In genomic region chr2:3303583-3304406, GRCh38 we compare ENCODE assay signal across 8 cellular contexts.
A peak's percentile ranks its signal among the peaks of the same experiment; 100 is the strongest.
DNase-seq lines count a peak whose midpoint lies in the region; ATAC-seq and TF ChIP-seq lines count a peak whose summit lies in the region.

No MANE protein-coding gene starts in this region.

- WGBS in spleen, 5 donors: 36 to 41% (median 37%) methylated on average over 34 of the region's 34 CpGs

- ATAC-seq in GM18517 (IDR thresholded peaks at IDR 0.05; ENCODE audit: unreplicated experiment) (peak; percentile 93), HG03045 (IDR thresholded peaks at IDR 0.05; ENCODE audit: unreplicated experiment) (peak; percentile 96)

- TF ChIP-seq POLR2A in spleen (IDR thresholded peaks at IDR 0.05): no peak

- no peaks in the 10 kb centered on the region for H3K9me3 Mint-ChIP-seq in immature natural killer cell

- H3K27me3 ChIP-seq in spleen (replicated peaks in 1 of 7): no peaks in the 10 kb centered on the region

- H3K27me3 Mint-ChIP-seq in immature natural killer cell (ENCODE audit: low read depth in 3 of 3): peaks cover 0 to 3% (median 0%) of the 10 kb centered on the region in 3 donors

- H3K36me3 ChIP-seq in spleen: peaks cover 0 to 21% (median 0%) of the 10 kb centered on the region in 6 donors

- intact Hi-C loops in spleen (cut with DNase I; ENCODE audit: low total_unique reads): loop anchor here (10.0 kb wide), 2 partner anchors 109 to 299 kb away; no protein-coding TSS in a partner anchor

- in situ Hi-C loops in T47D (cut with HindIII; ENCODE audit: low pct_unique_long_range_greater_than_20kb, low sequenced_read_pairs): no loop called here

- peaks cover 9 to 21% of the 10 kb centered on the region in 2 donors for H3K4me1 Mint-ChIP-seq in immature natural killer cell

- H3K4me3 ChIP-seq in spleen: peak overlapping the region in 2 of 8 donors; percentile 19 to 46

- H3K9me3 ChIP-seq in spleen: no peaks in the 10 kb centered on the region

- peaks cover under 1 to 8% (median 3%) of the 10 kb centered on the region in 3 donors for H3K36me3 Mint-ChIP-seq in immature natural killer cell

- H3K27ac Mint-ChIP-seq in immature natural killer cell: peak overlapping the region in 5 of 6 donors; percentile 3 to 63 (median 35)

- H3K27ac ChIP-seq in 22Rv1 (no peak overlapping the region), VCaP (peak overlapping the region; percentile 36; the same call in 1 of the 2 replicates), spleen (peak overlapping the region in 5 of 8 donors; percentile 9 to 56 (median 36))

- peak overlapping the region; percentile 29 to 63 (median 51) for H3K4me3 Mint-ChIP-seq in immature natural killer cell

- peaks cover 0 to 17% (median 14%) of the 10 kb centered on the region in 6 donors for H3K4me1 ChIP-seq in spleen

- DNase-seq in NCI-H2081 (lab: John Stamatoyannopoulos, UW) (peak; percentile 88 to 91), T47D (ENCODE audit: low read depth in 1 of 2, low spot score in 1 of 2) (peak; percentile 77 to 88), immature natural killer cell (peak; percentile 53 to 57 (median 54)), spleen (peak; percentile 96)

- TF ChIP-seq CTCF in 22Rv1 (IDR thresholded peaks at IDR 0.05) (peak; percentile 98), VCaP (conservative IDR thresholded peaks at IDR 0.05) (peak; percentile 97), spleen (IDR thresholded peaks at IDR 0.05 in 8 of 11, conservative IDR thresholded peaks at IDR 0.05 in 3 of 11) (peak; percentile 79 to 97 (median 93))
